In genomic region chr6:101400341-101400740, GRCh38 we compare ENCODE assay signal across 17 cellular contexts. TPM values are rescaled to one million over a fixed set of nuclear protein-coding genes. Genes with fewer than 3 reads are reported as not detected.
"Had no signal": no experiment of that assay in that cellular context is flagged by ENCODE, and none has a peak within 500 bp of the region (broad histone marks: within the 10 kb centered on the region; RNA-seq: fewer than 3 reads in every experiment).

No MANE protein-coding gene starts in this region.

- DNase-seq: activated CD4-positive, alpha-beta T cell treated with anti-CD3 and anti-CD28 coated beads, Interleukin-2, amount 50 U/mL, for 4 hours; activated CD4-positive, CD25-positive, alpha-beta regulatory T cell treated with anti-CD3 and anti-CD28 coated beads, Interleukin-2, amount 50 U/mL, for 72 hours; activated effector memory CD4-positive, alpha-beta T cell treated with Interleukin-2 at 50 U/mL for 16 hours; activated T-cell treated with anti-CD3 and anti-CD28 coated beads, Interleukin-2, amount 50 U/mL, for 1 hour; brain microvascular endothelial cell; dermis blood vessel endothelial cell; islet precursor cell; mammary epithelial cell; naive thymus-derived CD8-positive, alpha-beta T cell; stimulated activated CD4-positive, alpha-beta T cell treated with anti-CD3 and anti-CD28 coated beads, Interleukin-2, amount 100 ng/mL, for 48 hours; T-helper 17 cell; uterus had no signal

- H3K4me3 ChIP-seq: uterus had no signal

- H3K4me3 Mint-ChIP-seq: activated naive CD4-positive, alpha-beta T cell treated with anti-CD3 and anti-CD28 coated beads, Interleukin-2, amount 50 U/mL, for 24 hours; naive thymus-derived CD8-positive, alpha-beta T cell; stimulated activated naive CD8-positive, alpha-beta T cell treated with anti-CD3 and anti-CD28 coated beads, Interleukin-15, Interleukin-2, amounts not matched to agents 100 ng/mL and 50 ng/mL, for 24 hours; T-helper 17 cell had no signal

- ATAC-seq: esophagus mucosa; left lobe of liver; naive thymus-derived CD8-positive, alpha-beta T cell; T-helper 17 cell had no signal

- H3K36me3 ChIP-seq: brain microvascular endothelial cell, uterus had no signal

- H3K27ac ChIP-seq: brain microvascular endothelial cell, uterus had no signal

- H3K27ac Mint-ChIP-seq: activated naive CD4-positive, alpha-beta T cell treated with anti-CD3 and anti-CD28 coated beads, Interleukin-2, amount 50 U/mL, for 24 hours; naive thymus-derived CD8-positive, alpha-beta T cell; stimulated activated naive CD8-positive, alpha-beta T cell treated with anti-CD3 and anti-CD28 coated beads, Interleukin-15, Interleukin-2, amounts not matched to agents 100 ng/mL and 50 ng/mL, for 24 hours; T-helper 17 cell had no signal

- H3K9me3 ChIP-seq: uterus had no signal

- H3K4me1 ChIP-seq: uterus had no signal

- H3K27me3 ChIP-seq: brain microvascular endothelial cell had no signal

- H3K4me1 Mint-ChIP-seq: activated naive CD4-positive, alpha-beta T cell treated with anti-CD3 and anti-CD28 coated beads, Interleukin-2, amount 50 U/mL, for 24 hours; T-helper 17 cell had no signal

RNA-seq across cellular contexts. Expression of gene GRIK2, which starts 6.8 kb away (rescaled TPM):
- total RNA-seq: mononuclear cell; naive thymus-derived CD8-positive, alpha-beta T cell; T-helper 17 cell had no signal
- polyA plus RNA-seq: naive thymus-derived CD8-positive, alpha-beta T cell had no signal
